ENCODE assay signal across 22 cellular contexts in the genomic region with DNA sequence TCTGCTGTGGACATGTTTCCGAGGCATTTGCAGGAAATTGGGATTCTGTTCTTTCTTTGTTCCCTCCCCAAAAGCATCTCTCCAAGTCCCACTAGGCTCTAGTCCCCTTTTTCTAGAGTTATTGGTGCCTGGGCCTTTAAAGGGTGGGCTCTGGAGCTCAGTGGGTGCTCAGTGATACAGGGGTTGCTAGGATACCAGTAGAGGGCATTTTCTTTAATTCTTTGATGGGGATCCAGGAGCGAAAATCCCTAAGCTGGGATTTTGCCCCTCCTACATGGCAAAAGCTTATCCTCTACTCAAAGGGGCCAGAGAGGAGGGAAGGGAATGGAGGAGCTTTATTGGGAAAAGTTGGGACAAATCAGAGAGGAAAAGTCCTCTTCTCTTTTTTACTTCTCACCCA. TPM values are rescaled to one million over a fixed set of nuclear protein-coding genes. Genes with fewer than 3 reads are reported as not detected.
A peak's percentile ranks its signal among the peaks of the same experiment; 100 is the strongest.
DNase-seq lines count a peak whose midpoint lies in the region; ATAC-seq and TF ChIP-seq lines count a peak whose summit lies in the region.
"Had no signal": no experiment of that assay in that cellular context is flagged by ENCODE, and none has a peak within 500 bp of the region (broad histone marks: within the 10 kb centered on the region; RNA-seq: fewer than 3 reads in every experiment).

No MANE protein-coding gene starts in this region.

- no peak overlapping the region for H2AFZ ChIP-seq in mammary epithelial cell (ENCODE audit: low read depth, low read length)

- no peaks in the 10 kb centered on the region for H3K9me3 ChIP-seq in mammary epithelial cell (replicated peaks; ENCODE audit: insufficient read depth, low read length)
- H3K9me3 ChIP-seq in aorta (ENCODE audit: control insufficient read depth, low read length): no peaks in the 10 kb centered on the region
- H3K9me3 ChIP-seq: BLaER1 treated with 17β-estradiol and CSF1 and Interleukin-3, amounts not matched to agents 10 nM and 100 nM; SJSA1; testis had no signal

- dilution Hi-C loops in mammary epithelial cell (cut with HindIII; ENCODE audit: low sequenced_read_pairs): no loop called here

- H3K27me3 ChIP-seq in mammary epithelial cell (ENCODE audit: insufficient read depth, low read length) (no peaks in the 10 kb centered on the region), aorta (ENCODE audit: control insufficient read depth in 1 of 2, insufficient read depth in 2 of 2, low read length in 1 of 2) (no peaks in the 10 kb centered on the region)
- H3K27me3 ChIP-seq: SJSA1, testis had no signal

- H3K4me1 Mint-ChIP-seq in natural killer cell (peaks cover 72 to 76% of the 10 kb centered on the region in 2 donors), mesothelial cell of epicardium (peaks cover 39% of the 10 kb centered on the region)
- H3K4me1 Mint-ChIP-seq in natural killer cell treated with Interleukin-12 subunit alpha and Interleukin-12 subunit beta and Interleukin-15 and Interleukin-18, amount 100 ng/mL, for 72 hours (ENCODE audit: low read depth in 2 of 2): peaks cover 57 to 58% of the 10 kb centered on the region in 2 donors

- WGBS in mammary epithelial cell (ENCODE audit: low coverage, missing lambda C conversion rate): 11% methylated on average over 2 of the region's 2 CpGs
- 6 to 29% methylated on average over 2 of the region's 2 CpGs for WGBS in aorta, 2 donors

- H3K4me3 Mint-ChIP-seq in natural killer cell: no peak overlapping the region
- no peak overlapping the region for H3K4me3 Mint-ChIP-seq in natural killer cell treated with Interleukin-12 subunit alpha and Interleukin-12 subunit beta and Interleukin-15 and Interleukin-18, amount 100 ng/mL, for 72 hours
- no peak overlapping the region for H3K4me3 Mint-ChIP-seq in mesothelial cell of epicardium
- H3K4me3 Mint-ChIP-seq: activated CD8-positive, alpha-beta T cell treated with anti-CD3 and anti-CD28 coated beads, Interleukin-2, amount 10 ng/mL, durations not matched to agents 7 days and 5 days; stimulated activated effector memory CD8-positive, alpha-beta T cell treated with anti-CD3 and anti-CD28 coated beads, Interleukin-12 subunit alpha, Interleukin-12 subunit beta, amount 100 ng/mL, for 72 hours had no signal

- in situ Hi-C loops in mammary epithelial cell (cut with MboI; ENCODE audit: low sequenced_read_pairs in 2 of 2): no loop called here

- H3K27ac Mint-ChIP-seq in natural killer cell: peak overlapping the region; percentile 35 to 42
- H3K27ac Mint-ChIP-seq in natural killer cell treated with Interleukin-12 subunit alpha and Interleukin-12 subunit beta and Interleukin-15 and Interleukin-18, amount 100 ng/mL, for 72 hours: peak overlapping the region in 1 of 2 donors; percentile 66
- H3K27ac Mint-ChIP-seq in mesothelial cell of epicardium: peak overlapping the region; percentile 21
- H3K27ac Mint-ChIP-seq: stimulated activated effector memory CD8-positive, alpha-beta T cell treated with anti-CD3 and anti-CD28 coated beads, Interleukin-12 subunit alpha, Interleukin-12 subunit beta, amount 100 ng/mL, for 72 hours had no signal

- intact Hi-C loops in natural killer cell (cut with micrococcal nuclease) (loop anchor here (5.0 kb wide), 1 partner anchor 456 kb away; a partner anchor contains a TSS), mammary epithelial cell (cut with micrococcal nuclease) (loop anchor here (5.0 kb wide), 1 partner anchor 166 kb away; no protein-coding TSS in a partner anchor), aorta (cut with DNase I) (loop anchor here (10.0 kb wide), 2 partner anchors 96 to 454 kb away; a partner anchor contains a TSS)

- H3K27me3 Mint-ChIP-seq in natural killer cell (ENCODE audit: low read depth in 2 of 2) (peaks cover 0 to 12% of the 10 kb centered on the region in 2 donors), mesothelial cell of epicardium (ENCODE audit: low read depth) (no peaks in the 10 kb centered on the region)
- H3K27me3 Mint-ChIP-seq in natural killer cell treated with Interleukin-12 subunit alpha and Interleukin-12 subunit beta and Interleukin-15 and Interleukin-18, amount 100 ng/mL, for 72 hours: peaks cover 0 to 10% of the 10 kb centered on the region in 2 donors

- H3K4me2 ChIP-seq in mammary epithelial cell (ENCODE audit: insufficient read depth, low read depth, low read length): peak overlapping the region; percentile 33
- H3K4me2 ChIP-seq: BLaER1 treated with 17β-estradiol and CSF1 and Interleukin-3, amounts not matched to agents 10 nM and 100 nM had no signal

- H3K4me1 ChIP-seq in mammary epithelial cell (ENCODE audit: insufficient read depth, low read length) (peaks cover 40% of the 10 kb centered on the region), aorta (ENCODE audit: control insufficient read depth in 1 of 2, insufficient read depth in 2 of 2, low read length in 2 of 2) (peaks cover 4% of the 10 kb centered on the region in 2 donors)
- H3K4me1 ChIP-seq: testis had no signal

- H3K36me3 Mint-ChIP-seq in natural killer cell (no peaks in the 10 kb centered on the region), mesothelial cell of epicardium (no peaks in the 10 kb centered on the region)
- H3K36me3 Mint-ChIP-seq in natural killer cell treated with Interleukin-12 subunit alpha and Interleukin-12 subunit beta and Interleukin-15 and Interleukin-18, amount 100 ng/mL, for 72 hours: peaks cover 6% of the 10 kb centered on the region

- CTCF ChIA-PET in mammary epithelial cell (lab: Charles Lee; ENCODE audit: low non-redundant PET): no interaction called here

- H3K79me2 ChIP-seq in mammary epithelial cell (ENCODE audit: insufficient read depth, low read length): peaks cover 76% of the 10 kb centered on the region

- no peaks in the 10 kb centered on the region for H3K36me3 ChIP-seq in mammary epithelial cell (ENCODE audit: insufficient read depth, low read length)
- no peaks in the 10 kb centered on the region for H3K36me3 ChIP-seq in aorta (ENCODE audit: control insufficient read depth in 1 of 2, insufficient read depth in 2 of 2, low read length in 1 of 2)
- H3K36me3 ChIP-seq: BLaER1 treated with 17β-estradiol and CSF1 and Interleukin-3, amounts not matched to agents 10 nM and 100 nM; SJSA1 had no signal

- H3K9me3 Mint-ChIP-seq in natural killer cell (no peaks in the 10 kb centered on the region), mesothelial cell of epicardium (peaks cover 20% of the 10 kb centered on the region)
- no peaks in the 10 kb centered on the region for H3K9me3 Mint-ChIP-seq in natural killer cell treated with Interleukin-12 subunit alpha and Interleukin-12 subunit beta and Interleukin-15 and Interleukin-18, amount 100 ng/mL, for 72 hours
- H3K9me3 Mint-ChIP-seq: stimulated activated effector memory CD8-positive, alpha-beta T cell treated with anti-CD3 and anti-CD28 coated beads, Interleukin-12 subunit alpha, Interleukin-12 subunit beta, amount 100 ng/mL, for 72 hours had no signal

- H3K27ac ChIP-seq in mammary epithelial cell (ENCODE audit: insufficient read depth, low read depth, low read length) (peak overlapping the region; percentile 83), aorta (ENCODE audit: low read depth in 1 of 2, low read length in 2 of 2) (peak overlapping the region; percentile 67 to 80)
- H3K27ac ChIP-seq: BLaER1 treated with 17β-estradiol and CSF1 and Interleukin-3, amounts not matched to agents 10 nM and 100 nM; SJSA1; testis had no signal

- no peaks in the 10 kb centered on the region for H4K20me1 ChIP-seq in mammary epithelial cell (ENCODE audit: insufficient read depth, low read length)

- no peak for DNase-seq in natural killer cell
- no peak for DNase-seq in natural killer cell treated with Interleukin-12 subunit alpha and Interleukin-12 subunit beta and Interleukin-15 and Interleukin-18, amount 100 ng/mL, for 72 hours (ENCODE audit: low spot score)
- DNase-seq in mammary epithelial cell: no peak
- no peak for DNase-seq in mesothelial cell of epicardium (ENCODE audit: low spot score in 2 of 2, unreplicated experiment in 2 of 2)
- DNase-seq in aorta: no peak
- no peak for DNase-seq in NCI-H2029 (lab: John Stamatoyannopoulos, UW)
- no peak for DNase-seq in NK-92 (lab: John Stamatoyannopoulos, UW; ENCODE audit: unreplicated experiment)
- DNase-seq: activated CD4-positive, alpha-beta T cell treated with anti-CD3 and anti-CD28 coated beads for 1 hour; activated CD8-positive, alpha-beta T cell treated with anti-CD3 and anti-CD28 coated beads, Interleukin-2, amount 10 ng/mL, durations not matched to agents 7 days and 5 days; activated gamma-delta T cell; activated T-cell treated with anti-CD3 and anti-CD28 coated beads, Interleukin-2, amount 50 U/mL, for 1 hour; EL; H7; Kasumi-1; NCI-H2029 treated with DMSO at 0.1 percent for 48 hours; NCI-H446 treated with DMSO at 0.1 percent for 48 hours; testis had no signal

- TF ChIP-seq CTCF in natural killer cell (IDR thresholded peaks at IDR 0.05) (no peak), mammary epithelial cell (conservative IDR thresholded peaks at IDR 0.05 in 1 of 2, IDR thresholded peaks at IDR 0.05 in 1 of 2; ENCODE audit: extremely low read depth in 1 of 2, insufficient read depth in 1 of 2, low read depth in 1 of 2, low read length in 2 of 2) (no peak), mesothelial cell of epicardium (IDR thresholded peaks at IDR 0.05; ENCODE audit: unreplicated experiment) (no peak)

- ATAC-seq in natural killer cell (no peak), aorta (ENCODE audit: low FRiP score) (no peak), GM18867 (IDR thresholded peaks at IDR 0.05; ENCODE audit: unreplicated experiment) (no peak)
- no peak for ATAC-seq in natural killer cell treated with Interleukin-12 subunit alpha and Interleukin-12 subunit beta and Interleukin-15 and Interleukin-18, amount 100 ng/mL, for 72 hours
- ATAC-seq: activated CD8-positive, alpha-beta T cell treated with anti-CD3 and anti-CD28 coated beads, Interleukin-2, amount 10 ng/mL, durations not matched to agents 7 days and 5 days; stimulated activated effector memory CD8-positive, alpha-beta T cell treated with anti-CD3 and anti-CD28 coated beads, Interleukin-12 subunit alpha, Interleukin-12 subunit beta, amount 100 ng/mL, for 72 hours had no signal

- H3K4me3 ChIP-seq in mammary epithelial cell (replicated peaks in 1 of 3; ENCODE audit: insufficient read depth in 1 of 3, low read depth in 2 of 3, low read length in 3 of 3): no peak overlapping the region
- peak overlapping the region in 1 of 2 donors; percentile 8 for H3K4me3 ChIP-seq in aorta (ENCODE audit: low read length in 2 of 2)
- H3K4me3 ChIP-seq: BLaER1 treated with 17β-estradiol and CSF1 and Interleukin-3, amounts not matched to agents 10 nM and 100 nM; lung; SJSA1; testis had no signal

- H3K9ac ChIP-seq in mammary epithelial cell (ENCODE audit: insufficient read depth, low read length): peak overlapping the region; percentile 63
- H3K9ac ChIP-seq: BLaER1 treated with 17β-estradiol and CSF1 and Interleukin-3, amounts not matched to agents 10 nM and 100 nM had no signal

- no TSS peak for BruUV-seq in mammary epithelial cell (replicated peaks; lab: Mats Ljungman, UMichigan)

RNA-seq across cellular contexts. Expression of a gene that starts 34.2 kb away (rescaled TPM):
- total RNA-seq in natural killer cell (10 to 100 TPM; 52.3 to 69.1 (median 64.2) TPM), mammary epithelial cell (10 to 100 TPM; 25.7 to 34.0 TPM), mesothelial cell of epicardium (28.6 to 30.2 TPM (median 29.5 TPM) in 3 replicates), aorta (100 to 1,000 TPM in 1 of 2 donors, 10 to 100 TPM in 1; 47.6 to 142 TPM)
- 10 to 100 TPM; 21.6 to 36.0 TPM for total RNA-seq in natural killer cell treated with Interleukin-12 subunit alpha and Interleukin-12 subunit beta and Interleukin-15 and Interleukin-18, amount 100 ng/mL, for 72 hours
- polyA plus RNA-seq in mammary epithelial cell (15.6 TPM), aorta (10 to 100 TPM; 27.8 to 50.0 TPM)
- polyA minus RNA-seq in mammary epithelial cell: 37.5 TPM
